Comparison of ENCODE assay signal across 8 cellular contexts in the genomic region with DNA sequence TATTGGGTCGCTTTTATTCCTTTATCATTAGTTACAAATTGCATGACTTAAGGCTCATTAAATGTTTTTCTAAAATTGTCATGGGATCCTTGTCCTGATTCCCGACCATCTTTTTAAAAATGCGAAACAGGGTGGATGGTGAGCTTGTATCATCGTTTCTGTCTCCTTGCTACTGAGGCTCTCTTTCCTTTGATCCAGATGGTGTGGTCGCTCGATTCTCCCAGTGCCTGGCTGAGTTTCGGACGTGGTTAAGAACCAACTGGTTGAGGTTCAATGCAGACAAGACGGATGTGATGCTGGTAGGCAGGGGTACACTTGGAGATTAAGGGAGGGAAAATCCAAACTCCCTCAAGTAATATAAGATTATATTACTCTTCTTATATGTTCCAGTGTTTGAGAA. TPM values are rescaled to one million over a fixed set of nuclear protein-coding genes. Genes with fewer than 3 reads are reported as not detected.
DNase-seq lines count a peak whose midpoint lies in the region; ATAC-seq and TF ChIP-seq lines count a peak whose summit lies in the region.

No MANE protein-coding gene starts in this region.

- no peak for ATAC-seq in HG03342 (IDR thresholded peaks at IDR 0.05; ENCODE audit: unreplicated experiment)
- no peak for ATAC-seq in HG02759 (IDR thresholded peaks at IDR 0.05; ENCODE audit: unreplicated experiment)
- ATAC-seq in HG02840 (IDR thresholded peaks at IDR 0.05; ENCODE audit: low FRiP score, unreplicated experiment), result no peak

- peaks cover 15% of the 10 kb centered on the region for H3K36me3 Mint-ChIP-seq in activated T-helper 2 cell treated with anti-CD3 and anti-CD28 coated beads, Interferon-gamma antibody, Interleukin-2, Interleukin-4, amounts not matched to agents 10 μg/mL and 5 μg/mL and 100 μg/mL, durations not matched to agents 14 hours and 24 hours and 36 hours (ENCODE audit: low read depth)

- H3K9me3 Mint-ChIP-seq in activated T-helper 2 cell treated with anti-CD3 and anti-CD28 coated beads, Interferon-gamma antibody, Interleukin-2, Interleukin-4, amounts not matched to agents 10 μg/mL and 5 μg/mL and 100 μg/mL, durations not matched to agents 14 hours and 24 hours and 36 hours, result no peaks in the 10 kb centered on the region

- peak overlapping the region; percentile 94 for H3K27ac Mint-ChIP-seq in activated T-helper 2 cell treated with anti-CD3 and anti-CD28 coated beads, Interferon-gamma antibody, Interleukin-2, Interleukin-4, amounts not matched to agents 10 μg/mL and 5 μg/mL and 100 μg/mL, durations not matched to agents 14 hours and 24 hours and 36 hours

- no peaks in the 10 kb centered on the region for H3K36me3 ChIP-seq in HUES6 (ENCODE audit: control insufficient read depth, insufficient read depth, low read length)
- no peaks in the 10 kb centered on the region for H3K36me3 ChIP-seq in stomach smooth muscle (ENCODE audit: control insufficient read depth in 2 of 2, insufficient read depth in 2 of 2, low read length in 2 of 2)

- H3K27ac ChIP-seq in C4-2B, result peak overlapping the region; percentile 75
- no peak overlapping the region for H3K27ac ChIP-seq in HUES6 (ENCODE audit: low read depth, low read length)
- H3K27ac ChIP-seq in stomach smooth muscle (ENCODE audit: low read length), result peak overlapping the region; percentile 84

- no peak for DNase-seq in activated T-helper 2 cell treated with anti-CD3 and anti-CD28 coated beads, Interferon-gamma antibody, Interleukin-2, Interleukin-4, amounts not matched to agents 10 μg/mL and 5 μg/mL and 100 μg/mL, durations not matched to agents 14 hours and 24 hours and 36 hours (ENCODE audit: low spot score)

- H3K4me3 ChIP-seq in HUES6 (ENCODE audit: low read depth, low read length), result peak overlapping the region; percentile 91
- peak overlapping the region; percentile 93 for H3K4me3 ChIP-seq in iPS-18c (ENCODE audit: insufficient read depth, low read depth, low read length)
- peak overlapping the region; percentile 92 to 94 for H3K4me3 ChIP-seq in stomach smooth muscle (ENCODE audit: low read length in 2 of 2)

- no peaks in the 10 kb centered on the region for H3K9me3 ChIP-seq in HUES6 (ENCODE audit: control insufficient read depth, insufficient read depth, low read depth, low read length)
- H3K9me3 ChIP-seq in iPS-18c (ENCODE audit: control insufficient read depth, insufficient read depth, low read length), result no peaks in the 10 kb centered on the region
- H3K9me3 ChIP-seq in stomach smooth muscle (ENCODE audit: control insufficient read depth in 2 of 2, low read length in 2 of 2), result no peaks in the 10 kb centered on the region

- peaks cover 44% of the 10 kb centered on the region for H3K4me1 Mint-ChIP-seq in activated T-helper 2 cell treated with anti-CD3 and anti-CD28 coated beads, Interferon-gamma antibody, Interleukin-2, Interleukin-4, amounts not matched to agents 10 μg/mL and 5 μg/mL and 100 μg/mL, durations not matched to agents 14 hours and 24 hours and 36 hours (ENCODE audit: low read depth)

- no peak for TF ChIP-seq CTCF in C4-2B (conservative IDR thresholded peaks at IDR 0.05)

- H3K27me3 Mint-ChIP-seq in activated T-helper 2 cell treated with anti-CD3 and anti-CD28 coated beads, Interferon-gamma antibody, Interleukin-2, Interleukin-4, amounts not matched to agents 10 μg/mL and 5 μg/mL and 100 μg/mL, durations not matched to agents 14 hours and 24 hours and 36 hours (ENCODE audit: low read depth), result no peaks in the 10 kb centered on the region

- intact Hi-C loops in activated T-helper 2 cell treated with anti-CD3 and anti-CD28 coated beads, Interferon-gamma antibody, Interleukin-2, Interleukin-4, amounts not matched to agents 10 μg/mL and 5 μg/mL and 100 μg/mL, durations not matched to agents 14 hours and 24 hours and 36 hours (cut with micrococcal nuclease), result loop anchor here (2.0 kb wide), 1 partner anchor 161 kb away; no protein-coding TSS in a partner anchor

- peaks cover 13% of the 10 kb centered on the region for H3K4me1 ChIP-seq in HUES6 (ENCODE audit: control insufficient read depth, insufficient read depth, low read length)
- peaks cover 11% of the 10 kb centered on the region for H3K4me1 ChIP-seq in stomach smooth muscle (ENCODE audit: control insufficient read depth, insufficient read depth, low read length)

- H3K9ac ChIP-seq in HUES6 (ENCODE audit: low read length) (peak overlapping the region; percentile 93), stomach smooth muscle (ENCODE audit: low read length in 2 of 2) (peak overlapping the region; percentile 82 to 90)

- no peaks in the 10 kb centered on the region for H3K27me3 ChIP-seq in HUES6 (ENCODE audit: control insufficient read depth, insufficient read depth, low read length)
- H3K27me3 ChIP-seq in stomach smooth muscle (ENCODE audit: control insufficient read depth in 1 of 2, insufficient read depth in 2 of 2, low read length in 2 of 2), result no peaks in the 10 kb centered on the region

- H3K4me3 Mint-ChIP-seq in activated T-helper 2 cell treated with anti-CD3 and anti-CD28 coated beads, Interferon-gamma antibody, Interleukin-2, Interleukin-4, amounts not matched to agents 10 μg/mL and 5 μg/mL and 100 μg/mL, durations not matched to agents 14 hours and 24 hours and 36 hours (ENCODE audit: low read depth), result peak overlapping the region; percentile 92

RNA-seq across cellular contexts. Expression of gene MIER1, which starts 1.2 kb away (rescaled TPM):
- 44.5 and 45.1 TPM in 2 replicates for total RNA-seq in activated T-helper 2 cell treated with anti-CD3 and anti-CD28 coated beads, Interferon-gamma antibody, Interleukin-2, Interleukin-4, amounts not matched to agents 10 μg/mL and 5 μg/mL and 100 μg/mL, durations not matched to agents 14 hours and 24 hours and 36 hours

RNA-seq across cellular contexts. Expression of gene DNAI4, which starts 1.3 kb away (rescaled TPM):
- 0.90 and 1.7 TPM in 2 replicates for total RNA-seq in activated T-helper 2 cell treated with anti-CD3 and anti-CD28 coated beads, Interferon-gamma antibody, Interleukin-2, Interleukin-4, amounts not matched to agents 10 μg/mL and 5 μg/mL and 100 μg/mL, durations not matched to agents 14 hours and 24 hours and 36 hours
